7 cellular contexts compared by ENCODE assay signal in the genomic region with DNA sequence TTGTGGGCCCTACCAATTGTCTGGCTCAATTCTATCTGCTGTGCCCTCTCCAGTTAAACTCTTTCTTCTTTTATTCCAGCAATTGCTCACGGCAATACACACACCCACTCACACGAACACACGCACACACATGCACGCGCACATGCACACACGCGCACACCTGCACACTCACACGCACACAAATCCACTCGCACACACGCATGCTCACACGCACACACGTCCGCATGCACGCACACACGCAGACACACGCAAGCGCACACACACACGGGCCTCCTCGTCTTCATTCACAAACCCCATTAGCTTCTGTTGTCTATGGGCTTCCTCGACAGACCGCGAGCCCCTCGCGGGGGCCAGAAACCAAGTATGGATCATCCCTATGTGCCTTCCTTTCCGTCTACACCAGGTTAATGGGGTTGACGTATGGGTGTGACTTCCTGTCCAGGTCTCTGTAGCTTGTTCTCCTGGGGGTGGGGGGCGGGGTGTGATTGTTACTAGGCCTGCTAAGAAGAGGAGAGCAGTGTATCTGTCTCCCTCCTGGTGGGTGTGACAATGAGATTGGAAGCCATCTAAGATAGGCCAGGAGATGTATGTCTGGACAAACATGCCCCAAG. TPM values are rescaled to one million over a fixed set of nuclear protein-coding genes. Genes with fewer than 3 reads are reported as not detected.
DNase-seq lines count a peak whose midpoint lies in the region; ATAC-seq and TF ChIP-seq lines count a peak whose summit lies in the region.

No MANE protein-coding gene starts in this region.

- H3K9me3 Mint-ChIP-seq in HFFc6: no peaks in the 10 kb centered on the region
- H3K9me3 Mint-ChIP-seq in activated naive CD8-positive, alpha-beta T cell treated with anti-CD3 and anti-CD28 coated beads, Interleukin-2, amount 10 ng/mL, durations not matched to agents 7 days and 5 days: no peaks in the 10 kb centered on the region
- no peaks in the 10 kb centered on the region for H3K9me3 Mint-ChIP-seq in stimulated activated naive B cell treated with anti-CD40 and anti-IgM and Interleukin-4, amounts not matched to agents 10 μg/mL and 1 μg/mL and 100 μg/mL, for 72 hours

- TF ChIP-seq CTCF in HFFc6 (IDR thresholded peaks at IDR 0.05): no peak

- peaks cover 4% of the 10 kb centered on the region; the same call in 1 of the 2 replicates for H3K27me3 Mint-ChIP-seq in HFFc6 (ENCODE audit: insufficient read depth)
- no peaks in the 10 kb centered on the region for H3K27me3 Mint-ChIP-seq in activated naive CD8-positive, alpha-beta T cell treated with anti-CD3 and anti-CD28 coated beads, Interleukin-2, amount 10 ng/mL, durations not matched to agents 7 days and 5 days
- no peaks in the 10 kb centered on the region for H3K27me3 Mint-ChIP-seq in stimulated activated naive B cell treated with anti-CD40 and anti-IgM and Interleukin-4, amounts not matched to agents 10 μg/mL and 1 μg/mL and 100 μg/mL, for 72 hours

- peak overlapping the region; percentile 66 for H3K4me3 ChIP-seq in iPS-15b (ENCODE audit: low read depth, low read length)

- H3K4me1 Mint-ChIP-seq in HFFc6 (ENCODE audit: low read depth): peaks cover 38% of the 10 kb centered on the region
- H3K4me1 Mint-ChIP-seq in activated naive CD8-positive, alpha-beta T cell treated with anti-CD3 and anti-CD28 coated beads, Interleukin-2, amount 10 ng/mL, durations not matched to agents 7 days and 5 days: peaks cover 37% of the 10 kb centered on the region
- H3K4me1 Mint-ChIP-seq in stimulated activated naive B cell treated with anti-CD40 and anti-IgM and Interleukin-4, amounts not matched to agents 10 μg/mL and 1 μg/mL and 100 μg/mL, for 72 hours: peaks cover 32 to 45% of the 10 kb centered on the region in 2 donors

- peak overlapping the region; percentile 12 for H3K9ac ChIP-seq in iPS-15b (ENCODE audit: low read depth, low read length)

- H3K4me1 ChIP-seq in iPS-15b (ENCODE audit: control insufficient read depth, insufficient read depth, low read length): peaks cover 6% of the 10 kb centered on the region

- H3K9me3 ChIP-seq in iPS-15b (ENCODE audit: control insufficient read depth, insufficient read depth, low read length): no peaks in the 10 kb centered on the region

- DNase-seq in HFFc6: no peak
- no peak for DNase-seq in activated naive CD8-positive, alpha-beta T cell treated with anti-CD3 and anti-CD28 coated beads, Interleukin-2, amount 10 ng/mL, durations not matched to agents 7 days and 5 days
- DNase-seq in stimulated activated naive B cell treated with anti-CD40 and anti-IgM and Interleukin-4, amounts not matched to agents 10 μg/mL and 1 μg/mL and 100 μg/mL, for 72 hours: no peak
- DNase-seq in NCI-H2171 treated with DMSO at 0.1 percent for 48 hours (lab: John Stamatoyannopoulos, UW): no peak
- no peak for DNase-seq in NCI-H187 (lab: John Stamatoyannopoulos, UW)

- no peaks in the 10 kb centered on the region for H3K36me3 ChIP-seq in iPS-15b (ENCODE audit: control insufficient read depth, insufficient read depth, low read length)

- H3K27me3 ChIP-seq in iPS-15b (ENCODE audit: control insufficient read depth, insufficient read depth, low read length): peaks cover 21% of the 10 kb centered on the region

- ATAC-seq in activated naive CD8-positive, alpha-beta T cell treated with anti-CD3 and anti-CD28 coated beads, Interleukin-2, amount 10 ng/mL, durations not matched to agents 7 days and 5 days (ENCODE audit: low read depth): no peak
- no peak for ATAC-seq in stimulated activated naive B cell treated with anti-CD40 and anti-IgM and Interleukin-4, amounts not matched to agents 10 μg/mL and 1 μg/mL and 100 μg/mL, for 72 hours (replicated peaks)
- ATAC-seq in HG03039 (IDR thresholded peaks at IDR 0.05; ENCODE audit: unreplicated experiment): no peak

- H3K4me3 Mint-ChIP-seq in HFFc6: peak overlapping the region; percentile 98
- peak overlapping the region; percentile 12 for H3K4me3 Mint-ChIP-seq in activated naive CD8-positive, alpha-beta T cell treated with anti-CD3 and anti-CD28 coated beads, Interleukin-2, amount 10 ng/mL, durations not matched to agents 7 days and 5 days
- H3K4me3 Mint-ChIP-seq in stimulated activated naive B cell treated with anti-CD40 and anti-IgM and Interleukin-4, amounts not matched to agents 10 μg/mL and 1 μg/mL and 100 μg/mL, for 72 hours: peak overlapping the region; percentile 90 to 94

- POLR2A ChIA-PET in activated naive CD8-positive, alpha-beta T cell treated with anti-CD3 and anti-CD28 coated beads, Interleukin-2, amount 10 ng/mL, durations not matched to agents 7 days and 5 days (lab: Charles Lee): interaction anchor here (0.5 to 3.4 kb wide), 5 partner anchors 13 to 137 kb away, joined by 3 to 23 read pairs (median 3); a partner anchor contains a TSS

- H3K36me3 Mint-ChIP-seq in HFFc6 (ENCODE audit: low read depth): peaks cover 14% of the 10 kb centered on the region
- H3K36me3 Mint-ChIP-seq in activated naive CD8-positive, alpha-beta T cell treated with anti-CD3 and anti-CD28 coated beads, Interleukin-2, amount 10 ng/mL, durations not matched to agents 7 days and 5 days: peaks cover 5% of the 10 kb centered on the region
- peaks cover 6 to 16% of the 10 kb centered on the region in 2 donors for H3K36me3 Mint-ChIP-seq in stimulated activated naive B cell treated with anti-CD40 and anti-IgM and Interleukin-4, amounts not matched to agents 10 μg/mL and 1 μg/mL and 100 μg/mL, for 72 hours

- H3K27ac Mint-ChIP-seq in HFFc6: peak overlapping the region; percentile 100
- peak overlapping the region; percentile 49 for H3K27ac Mint-ChIP-seq in activated naive CD8-positive, alpha-beta T cell treated with anti-CD3 and anti-CD28 coated beads, Interleukin-2, amount 10 ng/mL, durations not matched to agents 7 days and 5 days
- no peak overlapping the region for H3K27ac Mint-ChIP-seq in stimulated activated naive B cell treated with anti-CD40 and anti-IgM and Interleukin-4, amounts not matched to agents 10 μg/mL and 1 μg/mL and 100 μg/mL, for 72 hours

RNA-seq across cellular contexts. Expression of a gene that starts 0.7 kb away (rescaled TPM):
- total RNA-seq in HFFc6 (2021; fragmentation: NEBNext Ultra II Directional; extraction: Animal tissue kit (Norgen Biotek cat#: 25700)): 10 to 100 TPM; 12.0 to 16.3 (median 14.0) TPM
- total RNA-seq in activated naive CD8-positive, alpha-beta T cell treated with anti-CD3 and anti-CD28 coated beads, Interleukin-2, amount 10 ng/mL, durations not matched to agents 7 days and 5 days: under 1 TPM; 0.19 to 0.37 TPM

RNA-seq across cellular contexts. Expression of a gene that starts 1.8 kb away (rescaled TPM):
- total RNA-seq in HFFc6 (2021; fragmentation: NEBNext Ultra II Directional; extraction: Animal tissue kit (Norgen Biotek cat#: 25700)): 10 to 100 TPM; 42.7 to 52.7 (median 48.4) TPM
- 10 to 100 TPM; 31.1 to 31.8 TPM for total RNA-seq in activated naive CD8-positive, alpha-beta T cell treated with anti-CD3 and anti-CD28 coated beads, Interleukin-2, amount 10 ng/mL, durations not matched to agents 7 days and 5 days

RNA-seq across cellular contexts. Expression of a gene that starts 27.7 kb away (rescaled TPM):
- 10 to 100 TPM; 21.9 to 25.8 (median 23.4) TPM for total RNA-seq in HFFc6 (2021; fragmentation: NEBNext Ultra II Directional; extraction: Animal tissue kit (Norgen Biotek cat#: 25700))
- total RNA-seq in activated naive CD8-positive, alpha-beta T cell treated with anti-CD3 and anti-CD28 coated beads, Interleukin-2, amount 10 ng/mL, durations not matched to agents 7 days and 5 days: 10 to 100 TPM; 20.1 to 24.4 TPM

RNA-seq across cellular contexts. Expression of a gene that starts 53.2 kb away (rescaled TPM):
- total RNA-seq in HFFc6 (2021; fragmentation: NEBNext Ultra II Directional; extraction: Animal tissue kit (Norgen Biotek cat#: 25700)): 10 to 100 TPM; 15.2 to 26.2 (median 18.4) TPM
- total RNA-seq in activated naive CD8-positive, alpha-beta T cell treated with anti-CD3 and anti-CD28 coated beads, Interleukin-2, amount 10 ng/mL, durations not matched to agents 7 days and 5 days: 10 to 100 TPM; 24.6 to 25.8 TPM

Comparison
In these comparisons a context has a peak if more than half of its experiments do, and no peak if none do; other contexts are left out.
1. H3K4me3 Mint-ChIP-seq: peak in every context shown above with its lines; median percentile 98 in HFFc6; 92 in stimulated activated naive B cell treated with anti-CD40 and anti-IgM and Interleukin-4, amounts not matched to agents 10 μg/mL and 1 μg/mL and 100 μg/mL, for 72 hours; 12 in activated naive CD8-positive, alpha-beta T cell treated with anti-CD3 and anti-CD28 coated beads, Interleukin-2, amount 10 ng/mL, durations not matched to agents 7 days and 5 days.
2. RNA of a gene that starts 0.7 kb away (total RNA-seq): 12.0 to 16.3 TPM in HFFc6; 0.19 to 0.37 TPM in activated naive CD8-positive, alpha-beta T cell treated with anti-CD3 and anti-CD28 coated beads, Interleukin-2, amount 10 ng/mL, durations not matched to agents 7 days and 5 days; every median in the first group is over 4 times any median in the second.